ENCODE assay signal across 8 cellular contexts in genomic region chr4:151376540-151376939, GRCh38. TPM values are rescaled to one million over a fixed set of nuclear protein-coding genes. Genes with fewer than 3 reads are reported as not detected.
"Had no signal": no experiment of that assay in that cellular context is flagged by ENCODE, and none has a peak within 500 bp of the region (broad histone marks: within the 10 kb centered on the region; RNA-seq: fewer than 3 reads in every experiment).

No MANE protein-coding gene starts in this region.

- ATAC-seq: HepG2, K562 had no signal

- H3K27ac Mint-ChIP-seq: IgD-negative memory B cell had no signal

- H3K4me1 Mint-ChIP-seq: IgD-negative memory B cell had no signal

- H3K36me3 Mint-ChIP-seq: IgD-negative memory B cell had no signal

- H3K9ac ChIP-seq: KMS-11 had no signal

- H3K27ac ChIP-seq: HL-60, KMS-11 had no signal

- H3K4me3 Mint-ChIP-seq: IgD-negative memory B cell had no signal

- H3K4me2 ChIP-seq: KMS-11 had no signal

- DNase-seq: IMR-90, KBM-7, KG1 had no signal

- H3K4me3 ChIP-seq: K562 had no signal

RNA-seq across cellular contexts. Expression of gene FHIP1A, which starts 32.4 kb away (rescaled TPM):
- polyA plus RNA-seq: IgD-negative memory B cell had no signal
